Comparison of ENCODE assay signal across 8 cellular contexts in genomic region chr5:62412549-62413329, GRCh38. TPM values are rescaled to one million over a fixed set of nuclear protein-coding genes. Genes with fewer than 3 reads are reported as not detected.
DNase-seq lines count a peak whose midpoint lies in the region; ATAC-seq and TF ChIP-seq lines count a peak whose summit lies in the region.

Gene IPO11, plus strand, starts transcription at chr5:62412763. Its CDS starts 24,517 bp downstream, at chr5:62437280.

- H2AFZ ChIP-seq in Karpas-422 (ENCODE audit: low read length), result peak within 1 kb of the TSS; percentile 72

- H3K4me2 ChIP-seq in Karpas-422 (ENCODE audit: low read depth, low read length, poor library complexity, severe bottlenecking), result peak within 1 kb of the TSS; percentile 98

- TF ChIP-seq EP300 in esophagus muscularis mucosa (IDR thresholded peaks at IDR 0.05), result no peak

- H3K9me3 ChIP-seq in Karpas-422 (ENCODE audit: low read length) (no peaks in the 10 kb centered on the region), esophagus muscularis mucosa (no peaks in the 10 kb centered on the region), muscle layer of duodenum (ENCODE audit: control insufficient read depth in 1 of 2, low read length in 2 of 2) (no peaks in the 10 kb centered on the region)

- H3K9ac ChIP-seq in Karpas-422 (ENCODE audit: low read length), result peak within 1 kb of the TSS; percentile 81

- H3K4me1 ChIP-seq in Karpas-422 (ENCODE audit: low read length) (peaks cover 21% of the 10 kb centered on the region), esophagus muscularis mucosa (peaks cover 10 to 27% (median 21%) of the 10 kb centered on the region in 4 donors), muscle layer of duodenum (ENCODE audit: control insufficient read depth in 1 of 2, insufficient read depth in 2 of 2, low read length in 2 of 2) (peaks cover 10 to 15% of the 10 kb centered on the region in 2 donors)

- H3K27ac ChIP-seq in Karpas-422 (ENCODE audit: low read length), result peak within 1 kb of the TSS; percentile 34
- peak within 1 kb of the TSS; percentile 73 to 84 (median 81) for H3K27ac ChIP-seq in esophagus muscularis mucosa (replicated peaks in 1 of 4)
- peak within 1 kb of the TSS; percentile 56 for H3K27ac ChIP-seq in muscle layer of duodenum (ENCODE audit: low read length)

- TF ChIP-seq CTCF in esophagus muscularis mucosa (IDR thresholded peaks at IDR 0.05), result peak in 1 of 3 experiments; percentile 28

- 0% methylated on average over 19 of the region's 66 CpGs for WGBS in esophagus muscularis mucosa

- H3K79me2 ChIP-seq in Karpas-422 (ENCODE audit: low read length), result peaks cover 51% of the 10 kb centered on the region

- intact Hi-C loops in esophagus muscularis mucosa (cut with DNase I), result no loop called here

- H3K36me3 ChIP-seq in Karpas-422 (ENCODE audit: insufficient read depth, low read length) (peaks cover 3% of the 10 kb centered on the region; the same call in 1 of the 2 replicates), esophagus muscularis mucosa (no peaks in the 10 kb centered on the region), muscle layer of duodenum (ENCODE audit: control insufficient read depth in 1 of 2, insufficient read depth in 2 of 2, low read length in 2 of 2) (peaks cover 0 to under 1% of the 10 kb centered on the region in 2 donors)

- peak; percentile 95 for ATAC-seq in GM21825 (IDR thresholded peaks at IDR 0.05; ENCODE audit: unreplicated experiment)

- H3K4me3 ChIP-seq in Karpas-422 (ENCODE audit: low read length) (peak within 1 kb of the TSS; percentile 85), esophagus muscularis mucosa (peak within 1 kb of the TSS; percentile 78 to 100 (median 92)), muscle layer of duodenum (ENCODE audit: low read depth in 1 of 2, low read length in 2 of 2) (peak within 1 kb of the TSS; percentile 93 to 100)

- H3K27me3 ChIP-seq in Karpas-422 (ENCODE audit: low read length) (no peaks in the 10 kb centered on the region), esophagus muscularis mucosa (no peaks in the 10 kb centered on the region), muscle layer of duodenum (ENCODE audit: low read depth, low read length) (no peaks in the 10 kb centered on the region)

- no peaks in the 10 kb centered on the region for H3K9me2 ChIP-seq in Karpas-422 (replicated peaks; ENCODE audit: insufficient read depth, low read length)

- H4K20me1 ChIP-seq in Karpas-422 (ENCODE audit: insufficient read depth, low read depth, low read length), result peaks cover 9% of the 10 kb centered on the region; the same call in 1 of the 2 replicates

- DNase-seq in DMS79 treated with DMSO at 0.1 percent for 48 hours (lab: John Stamatoyannopoulos, UW) (peak; percentile 88), Karpas-422 (peak; percentile 100), RKO (ENCODE audit: low spot score) (peak; percentile 99), activated T-helper 1 cell treated with Interleukin-2 at 50 U/mL for 16 hours (ENCODE audit: low read depth) (peak; percentile 98), esophagus muscularis mucosa (ENCODE audit: extremely low spot score) (peak; percentile 99)
- peak; percentile 98 for DNase-seq in stimulated activated CD8-positive, alpha-beta memory T cell treated with anti-CD3 and anti-CD28 coated beads, Interleukin-7, amount 100 ng/mL, for 4 hours (ENCODE audit: low read depth in 2 of 2)

- TF ChIP-seq POLR2A in esophagus muscularis mucosa (IDR thresholded peaks at IDR 0.05; ENCODE audit: low read depth), result peak; percentile 37

RNA-seq across cellular contexts. Expression of gene IPO11, which starts in this region (rescaled TPM):
- 16.2 and 31.5 TPM in 2 replicates for total RNA-seq in Karpas-422 (2014; rRNA removed; shearing (Covaris generic); ENCODE audit: low replicate concordance)
- 10 to 100 TPM; 14.8 to 19.6 (median 18.3) TPM for total RNA-seq in esophagus muscularis mucosa

Comparison
In these comparisons a context has a peak if more than half of its experiments do, and no peak if none do; other contexts are left out.
1. Peak in every context shown above with its lines: DNase-seq, ATAC-seq, H3K4me3 ChIP-seq and H3K27ac ChIP-seq.